17 cellular contexts compared by ENCODE assay signal in the genomic region with DNA sequence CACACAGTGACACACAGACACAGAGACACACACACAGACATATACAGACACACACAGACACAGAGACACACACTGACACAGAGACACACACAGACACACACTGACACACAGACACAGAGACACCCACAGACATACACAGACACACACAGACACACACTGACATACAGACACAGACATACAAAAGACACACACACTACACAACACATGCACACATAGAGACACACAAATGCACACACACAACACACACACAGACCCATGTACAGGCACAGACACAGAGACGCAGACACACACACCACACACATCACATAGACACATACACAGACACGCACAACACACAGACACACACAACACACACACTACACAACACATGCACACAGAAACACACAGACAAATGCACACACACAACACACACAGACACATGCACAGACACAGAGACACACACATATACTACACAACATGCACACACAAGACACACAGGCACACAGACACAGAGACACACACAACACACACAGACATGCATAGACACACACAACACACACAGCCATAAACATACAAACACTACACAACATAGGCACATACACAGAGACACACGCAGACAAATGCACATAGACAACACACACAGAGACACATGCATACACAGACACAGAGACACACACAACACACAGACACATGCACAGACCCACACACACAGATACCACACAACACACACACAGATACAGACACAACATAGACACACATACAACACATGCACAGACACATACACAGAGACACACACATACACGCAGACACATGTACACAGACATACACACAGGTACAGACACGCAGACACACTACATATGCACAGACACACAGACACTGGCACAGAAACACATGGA.
DNase-seq lines count a peak whose midpoint lies in the region; ATAC-seq and TF ChIP-seq lines count a peak whose summit lies in the region.
"Had no signal": no experiment of that assay in that cellular context is flagged by ENCODE, and none has a peak within 500 bp of the region (broad histone marks: within the 10 kb centered on the region; RNA-seq: fewer than 3 reads in every experiment).

No MANE protein-coding gene starts in this region.

- H3K4me2 ChIP-seq in BLaER1 = 0 out of 2 replicates have a peak overlapping the region, but pooled peaks have one; percentile 1

- H3K9me3 ChIP-seq in BLaER1 = peaks cover 4% of the 10 kb centered on the region; the same call in 1 of the 2 replicates
- H3K9me3 ChIP-seq in neutrophil = no peaks in the 10 kb centered on the region
- H3K9me3 ChIP-seq: pancreas, sigmoid colon had no signal

- H3K4me3 Mint-ChIP-seq in activated T-helper 2 cell treated with anti-CD3 and anti-CD28 coated beads, Interferon-gamma antibody, Interleukin-2, Interleukin-4, amounts not matched to agents 10 μg/mL and 5 μg/mL and 100 μg/mL, durations not matched to agents 14 hours and 24 hours and 36 hours (ENCODE audit: low read depth) = no peak overlapping the region
- H3K4me3 Mint-ChIP-seq: T-cell had no signal

- H3K4me1 Mint-ChIP-seq in activated T-helper 2 cell treated with anti-CD3 and anti-CD28 coated beads, Interferon-gamma antibody, Interleukin-2, Interleukin-4, amounts not matched to agents 10 μg/mL and 5 μg/mL and 100 μg/mL, durations not matched to agents 14 hours and 24 hours and 36 hours (ENCODE audit: low read depth) = peaks cover 23% of the 10 kb centered on the region

- H3K27me3 ChIP-seq in BLaER1 (no peaks in the 10 kb centered on the region), neutrophil (no peaks in the 10 kb centered on the region)
- H3K27me3 ChIP-seq: pancreas, sigmoid colon had no signal

- no peak overlapping the region for H3K9ac ChIP-seq in BLaER1

- H3K4me1 ChIP-seq in BLaER1 (peaks cover 36% of the 10 kb centered on the region), neutrophil (ENCODE audit: control insufficient read depth in 1 of 2, insufficient read depth in 1 of 2, low read depth in 1 of 2, low read length in 1 of 2) (peaks cover 27 to 30% of the 10 kb centered on the region in 2 experiments)
- H3K4me1 ChIP-seq: pancreas, sigmoid colon had no signal

- H3K36me3 Mint-ChIP-seq in activated T-helper 2 cell treated with anti-CD3 and anti-CD28 coated beads, Interferon-gamma antibody, Interleukin-2, Interleukin-4, amounts not matched to agents 10 μg/mL and 5 μg/mL and 100 μg/mL, durations not matched to agents 14 hours and 24 hours and 36 hours (ENCODE audit: low read depth) = peaks cover 11% of the 10 kb centered on the region

- H4K20me1 ChIP-seq in BLaER1 = peaks cover 83% of the 10 kb centered on the region

- H3K4me3 ChIP-seq in BLaER1 (no peak overlapping the region), coronary artery (peak overlapping the region; percentile 9), neutrophil (ENCODE audit: low read depth in 1 of 2, low read length in 1 of 2) (peak overlapping the region in 1 of 2 experiments; percentile 1), foreskin fibroblast (ENCODE audit: low read depth in 1 of 2, low read length in 2 of 2) (no peak overlapping the region)
- H3K4me3 ChIP-seq: pancreas, sigmoid colon had no signal

- H3K36me3 ChIP-seq in BLaER1 (peaks cover 38% of the 10 kb centered on the region), neutrophil (no peaks in the 10 kb centered on the region)
- H3K36me3 ChIP-seq: pancreas, sigmoid colon had no signal

- DNase-seq in coronary artery (ENCODE audit: low spot score) (no peak), AG08396 (ENCODE audit: low spot score) (no peak), AG20443 (ENCODE audit: low spot score) (no peak), foreskin fibroblast (no peak)
- no peak for DNase-seq in activated T-helper 2 cell treated with anti-CD3 and anti-CD28 coated beads, Interferon-gamma antibody, Interleukin-2, Interleukin-4, amounts not matched to agents 10 μg/mL and 5 μg/mL and 100 μg/mL, durations not matched to agents 14 hours and 24 hours and 36 hours (ENCODE audit: low spot score)
- DNase-seq: effector CD8-positive, alpha-beta T cell; left ventricle myocardium superior; NCI-H1092 treated with DMSO at 0.1 percent for 48 hours; NCI-H524 treated with DMSO at 0.1 percent for 48 hours; pancreas; Right ventricle myocardium superior; sigmoid colon; stimulated activated naive CD8-positive, alpha-beta T cell treated with anti-CD3 and anti-CD28 coated beads, Interleukin-15, Interleukin-2, amounts not matched to agents 100 U/mL and 50 U/mL, for 24 hours had no signal

- ATAC-seq in HG02759 (IDR thresholded peaks at IDR 0.05; ENCODE audit: unreplicated experiment) = peak; percentile 5
- ATAC-seq: left ventricle myocardium superior had no signal

- 0 out of 2 replicates have a peak overlapping the region, but pooled peaks have one; percentile 51 for H3K27ac ChIP-seq in BLaER1
- H3K27ac ChIP-seq in coronary artery = no peak overlapping the region
- peak overlapping the region; percentile 37 for H3K27ac ChIP-seq in neutrophil
- H3K27ac ChIP-seq: pancreas, sigmoid colon had no signal

- intact Hi-C loops in activated T-helper 2 cell treated with anti-CD3 and anti-CD28 coated beads, Interferon-gamma antibody, Interleukin-2, Interleukin-4, amounts not matched to agents 10 μg/mL and 5 μg/mL and 100 μg/mL, durations not matched to agents 14 hours and 24 hours and 36 hours (cut with micrococcal nuclease) = no loop called here

- no peaks in the 10 kb centered on the region for H3K27me3 Mint-ChIP-seq in activated T-helper 2 cell treated with anti-CD3 and anti-CD28 coated beads, Interferon-gamma antibody, Interleukin-2, Interleukin-4, amounts not matched to agents 10 μg/mL and 5 μg/mL and 100 μg/mL, durations not matched to agents 14 hours and 24 hours and 36 hours (ENCODE audit: low read depth)
- H3K27me3 Mint-ChIP-seq: T-cell had no signal

- TF ChIP-seq CTCF in coronary artery (IDR thresholded peaks at IDR 0.05) (no peak), neutrophil (IDR thresholded peaks at IDR 0.05) (no peak), foreskin fibroblast (IDR thresholded peaks at IDR 0.05; ENCODE audit: low read depth, low read length) (no peak)

- H3K9me3 Mint-ChIP-seq in activated T-helper 2 cell treated with anti-CD3 and anti-CD28 coated beads, Interferon-gamma antibody, Interleukin-2, Interleukin-4, amounts not matched to agents 10 μg/mL and 5 μg/mL and 100 μg/mL, durations not matched to agents 14 hours and 24 hours and 36 hours = no peaks in the 10 kb centered on the region
- H3K9me3 Mint-ChIP-seq: T-cell had no signal

- no peak overlapping the region for H3K27ac Mint-ChIP-seq in activated T-helper 2 cell treated with anti-CD3 and anti-CD28 coated beads, Interferon-gamma antibody, Interleukin-2, Interleukin-4, amounts not matched to agents 10 μg/mL and 5 μg/mL and 100 μg/mL, durations not matched to agents 14 hours and 24 hours and 36 hours
- H3K27ac Mint-ChIP-seq: T-cell had no signal

Comparison
In these comparisons a context has a peak if more than half of its experiments do, and no peak if none do; other contexts are left out.
1. H3K27ac ChIP-seq: peak in BLaER1 (single experiment) and neutrophil (single experiment); none in coronary artery (0 of 2).